ENCODE assay signal across 27 cellular contexts in the genomic region with DNA sequence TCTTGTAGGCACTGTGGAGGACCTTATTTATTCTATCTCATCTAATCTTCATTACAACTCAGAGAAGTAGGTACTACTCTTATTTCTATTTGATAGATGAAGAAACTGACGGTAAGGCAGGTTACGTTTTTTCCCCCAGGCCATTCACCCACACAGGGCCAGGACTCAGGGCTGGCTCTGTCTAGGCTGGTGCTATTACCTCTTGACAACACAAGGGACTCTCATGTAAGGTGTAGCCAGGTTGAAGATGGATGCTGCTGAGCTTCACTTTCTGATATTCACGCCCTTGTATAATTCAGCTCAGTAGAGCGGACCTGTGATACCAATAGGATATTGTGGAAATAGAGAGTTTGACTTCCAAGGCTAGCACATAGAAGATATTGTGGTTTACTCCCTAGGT.
"Had no signal": no experiment of that assay in that cellular context is flagged by ENCODE, and none has a peak within 500 bp of the region (broad histone marks: within the 10 kb centered on the region; RNA-seq: fewer than 3 reads in every experiment).

No MANE protein-coding gene starts in this region.

- H3K9me3 Mint-ChIP-seq: stimulated activated effector memory CD8-positive, alpha-beta T cell treated with anti-CD3 and anti-CD28 coated beads, Interleukin-12 subunit alpha, Interleukin-12 subunit beta, amount 100 ng/mL, for 72 hours; stimulated activated memory B cell treated with anti-CD40 and anti-IgM and Interleukin-4, amounts not matched to agents 10 μg/mL and 1 μg/mL and 100 μg/mL, for 72 hours; stimulated activated naive B cell treated with anti-CD40 and anti-IgM and Interleukin-4, amounts not matched to agents 10 μg/mL and 1 μg/mL and 100 μg/mL, for 72 hours; stimulated activated naive CD8-positive, alpha-beta T cell treated with anti-CD3 and anti-CD28 coated beads, Interleukin-15, amount 100 ng/mL, for 72 hours; stimulated activated naive CD8-positive, alpha-beta T cell treated with anti-CD3 and anti-CD28 coated beads, Interleukin-15, Interleukin-2, amounts not matched to agents 100 ng/mL and 50 ng/mL, for 24 hours; type B pancreatic cell had no signal

- H3K36me3 ChIP-seq: stomach, suprapubic skin, thoracic aorta, thyroid gland, tibial nerve, transverse colon, upper lobe of left lung, upper lobe of right lung, uterus, vagina had no signal

- ATAC-seq: stimulated activated effector memory CD8-positive, alpha-beta T cell treated with anti-CD3 and anti-CD28 coated beads, Interleukin-12 subunit alpha, Interleukin-12 subunit beta, amount 100 ng/mL, for 72 hours; stimulated activated memory B cell treated with anti-CD40 and anti-IgM and Interleukin-4, amounts not matched to agents 10 μg/mL and 1 μg/mL and 100 μg/mL, for 72 hours; stimulated activated naive B cell treated with anti-CD40 and anti-IgM and Interleukin-4, amounts not matched to agents 10 μg/mL and 1 μg/mL and 100 μg/mL, for 72 hours; stimulated activated naive CD8-positive, alpha-beta T cell treated with anti-CD3 and anti-CD28 coated beads, Interleukin-15, amount 100 ng/mL, for 72 hours; stimulated activated naive CD8-positive, alpha-beta T cell treated with anti-CD3 and anti-CD28 coated beads, Interleukin-15, Interleukin-2, amounts not matched to agents 100 U/mL and 50 U/mL, for 24 hours; upper lobe of right lung had no signal

- H3K27ac Mint-ChIP-seq: stimulated activated effector memory CD8-positive, alpha-beta T cell treated with anti-CD3 and anti-CD28 coated beads, Interleukin-12 subunit alpha, Interleukin-12 subunit beta, amount 100 ng/mL, for 72 hours; stimulated activated memory B cell treated with anti-CD40 and anti-IgM and Interleukin-4, amounts not matched to agents 10 μg/mL and 1 μg/mL and 100 μg/mL, for 72 hours; stimulated activated naive B cell treated with anti-CD40 and anti-IgM and Interleukin-4, amounts not matched to agents 10 μg/mL and 1 μg/mL and 100 μg/mL, for 72 hours; stimulated activated naive CD8-positive, alpha-beta T cell treated with anti-CD3 and anti-CD28 coated beads, Interleukin-15, amount 100 ng/mL, for 72 hours; stimulated activated naive CD8-positive, alpha-beta T cell treated with anti-CD3 and anti-CD28 coated beads, Interleukin-15, Interleukin-2, amounts not matched to agents 100 ng/mL and 50 ng/mL, for 24 hours; type B pancreatic cell had no signal

- H3K4me1 ChIP-seq: stomach, suprapubic skin, thyroid gland, tibial nerve, transverse colon, upper lobe of left lung, upper lobe of right lung, uterus, vagina had no signal

- H3K27me3 ChIP-seq: stomach, suprapubic skin, testis, thyroid gland, tibial nerve, transverse colon, upper lobe of left lung, upper lobe of right lung, uterus, vagina had no signal

- H3K36me3 Mint-ChIP-seq: stimulated activated effector memory CD8-positive, alpha-beta T cell treated with anti-CD3 and anti-CD28 coated beads, Interleukin-12 subunit alpha, Interleukin-12 subunit beta, amount 100 ng/mL, for 72 hours; stimulated activated memory B cell treated with anti-CD40 and anti-IgM and Interleukin-4, amounts not matched to agents 10 μg/mL and 1 μg/mL and 100 μg/mL, for 72 hours; stimulated activated naive B cell treated with anti-CD40 and anti-IgM and Interleukin-4, amounts not matched to agents 10 μg/mL and 1 μg/mL and 100 μg/mL, for 72 hours had no signal

- H3K4me3 Mint-ChIP-seq: stimulated activated effector memory CD8-positive, alpha-beta T cell treated with anti-CD3 and anti-CD28 coated beads, Interleukin-12 subunit alpha, Interleukin-12 subunit beta, amount 100 ng/mL, for 72 hours; stimulated activated memory B cell treated with anti-CD40 and anti-IgM and Interleukin-4, amounts not matched to agents 10 μg/mL and 1 μg/mL and 100 μg/mL, for 72 hours; stimulated activated naive B cell treated with anti-CD40 and anti-IgM and Interleukin-4, amounts not matched to agents 10 μg/mL and 1 μg/mL and 100 μg/mL, for 72 hours; stimulated activated naive CD8-positive, alpha-beta T cell treated with anti-CD3 and anti-CD28 coated beads, Interleukin-15, amount 100 ng/mL, for 72 hours; stimulated activated naive CD8-positive, alpha-beta T cell treated with anti-CD3 and anti-CD28 coated beads, Interleukin-15, Interleukin-2, amounts not matched to agents 100 ng/mL and 50 ng/mL, for 24 hours; type B pancreatic cell had no signal

- DNase-seq: stimulated activated CD4-positive, alpha-beta T cell treated with anti-CD3 and anti-CD28 coated beads, Interleukin-2, amount 100 ng/mL, for 48 hours; stimulated activated CD4-positive, alpha-beta T cell treated with anti-CD3 and anti-CD28 coated beads, Interleukin-4, amount 100 ng/mL, for 1 hour; stimulated activated CD4-positive, alpha-beta T cell treated with anti-CD3 and anti-CD28 coated beads, Interleukin-4, amount 100 ng/mL, for 24 hours; stimulated activated CD4-positive, alpha-beta T cell treated with anti-CD3 and anti-CD28 coated beads, Interleukin-4, amount 100 ng/mL, for 4 hours; stimulated activated CD8-positive, alpha-beta memory T cell treated with anti-CD3 and anti-CD28 coated beads, Interleukin-4, amount 100 ng/mL, for 48 hours; stimulated activated naive B cell treated with anti-CD40 and anti-IgM and Interleukin-4, amounts not matched to agents 10 μg/mL and 1 μg/mL and 100 μg/mL, for 72 hours; stimulated activated naive CD4-positive, alpha-beta T cell; stimulated activated naive CD4-positive, alpha-beta T cell treated with Interleukin-2 at 50 U/mL for 16 hours; stimulated activated naive CD8-positive, alpha-beta T cell treated with anti-CD3 and anti-CD28 coated beads, Interleukin-15, amount 100 ng/mL, for 72 hours; stimulated activated naive CD8-positive, alpha-beta T cell treated with anti-CD3 and anti-CD28 coated beads, Interleukin-15, Interleukin-2, amounts not matched to agents 100 U/mL and 50 U/mL, for 24 hours; stomach; substantia nigra; testis; thyroid gland; transverse colon; trophoblast cell; upper lobe of left lung; upper lobe of right lung; uterus had no signal

- H3K27ac ChIP-seq: stomach, suprapubic skin, testis, thoracic aorta, thyroid gland, tibial nerve, transverse colon, upper lobe of left lung, upper lobe of right lung, uterus, vagina had no signal

- H3K4me1 Mint-ChIP-seq: stimulated activated effector memory CD8-positive, alpha-beta T cell treated with anti-CD3 and anti-CD28 coated beads, Interleukin-12 subunit alpha, Interleukin-12 subunit beta, amount 100 ng/mL, for 72 hours; stimulated activated memory B cell treated with anti-CD40 and anti-IgM and Interleukin-4, amounts not matched to agents 10 μg/mL and 1 μg/mL and 100 μg/mL, for 72 hours; stimulated activated naive B cell treated with anti-CD40 and anti-IgM and Interleukin-4, amounts not matched to agents 10 μg/mL and 1 μg/mL and 100 μg/mL, for 72 hours; stimulated activated naive CD8-positive, alpha-beta T cell treated with anti-CD3 and anti-CD28 coated beads, Interleukin-15, amount 100 ng/mL, for 72 hours had no signal

- H3K4me3 ChIP-seq: stomach, suprapubic skin, testis, thoracic aorta, thyroid gland, tibial nerve, transverse colon, upper lobe of left lung, upper lobe of right lung, uterus, vagina had no signal

- H3K9me3 ChIP-seq: stomach, suprapubic skin, testis, thoracic aorta, thyroid gland, transverse colon, upper lobe of left lung, upper lobe of right lung, uterus, vagina had no signal

- H3K27me3 Mint-ChIP-seq: stimulated activated naive B cell treated with anti-CD40 and anti-IgM and Interleukin-4, amounts not matched to agents 10 μg/mL and 1 μg/mL and 100 μg/mL, for 72 hours; type B pancreatic cell had no signal
